In the genomic region with DNA sequence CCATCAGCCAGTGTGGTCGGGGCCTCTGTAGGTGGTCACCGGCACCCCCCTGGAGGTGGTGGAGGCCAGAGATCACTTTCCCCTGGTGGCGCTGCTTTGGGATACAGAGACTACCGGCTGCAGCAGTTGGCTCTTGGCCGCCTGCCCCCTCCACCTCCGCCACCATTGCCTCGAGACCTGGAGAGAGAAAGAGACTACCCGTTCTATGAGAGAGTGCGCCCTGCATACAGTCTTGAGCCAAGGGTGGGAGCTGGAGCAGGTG, we compare ENCODE assay signal across 9 cellular contexts. TPM values are rescaled to one million over a fixed set of nuclear protein-coding genes. Genes with fewer than 3 reads are reported as not detected.
A peak's percentile ranks its signal among the peaks of the same experiment; 100 is the strongest.
DNase-seq lines count a peak whose midpoint lies in the region; ATAC-seq and TF ChIP-seq lines count a peak whose summit lies in the region.
"Had no signal": no experiment of that assay in that cellular context is flagged by ENCODE, and none has a peak within 500 bp of the region (broad histone marks: within the 10 kb centered on the region; RNA-seq: fewer than 3 reads in every experiment).

No MANE protein-coding gene starts in this region.

- ATAC-seq in CD4-positive, alpha-beta T cell (ENCODE audit: poor library complexity), result no peak
- ATAC-seq in GM21367 (IDR thresholded peaks at IDR 0.05; ENCODE audit: unreplicated experiment) (no peak), HG03280 (IDR thresholded peaks at IDR 0.05; ENCODE audit: unreplicated experiment) (no peak)
- ATAC-seq: left colon had no signal

- peaks cover 7% of the 10 kb centered on the region for H3K79me1 ChIP-seq in neuronal stem cell (ENCODE audit: low read depth, low read length)

- H3K4me1 ChIP-seq in neuronal stem cell (ENCODE audit: control insufficient read depth in 2 of 2, insufficient read depth in 1 of 2, low read depth in 1 of 2, low read length in 2 of 2), result peaks cover 17 to 23% of the 10 kb centered on the region in 2 donors

- H2AFZ ChIP-seq in neuronal stem cell (ENCODE audit: low read length), result peak overlapping the region; percentile 90

- no peak overlapping the region for H2BK5ac ChIP-seq in neuronal stem cell (ENCODE audit: low read length)

- no peaks in the 10 kb centered on the region for H3K9me3 Mint-ChIP-seq in CD4-positive, alpha-beta T cell

- CTCF ChIA-PET in CD4-positive, alpha-beta T cell (lab: Charles Lee), result interaction anchor here (1.4 to 4.8 kb wide), 5 partner anchors 68 to 132 kb away, joined by 7 to 62 read pairs (median 11); a partner anchor contains a TSS

- no peak overlapping the region for H2BK15ac ChIP-seq in neuronal stem cell (ENCODE audit: low read length)

- no peak overlapping the region for H3K18ac ChIP-seq in neuronal stem cell (ENCODE audit: low read length)

- H3K27ac ChIP-seq in CD4-positive, alpha-beta T cell (ENCODE audit: low read depth, low read length), result peak overlapping the region; percentile 98
- H3K27ac ChIP-seq in KOPT-K1 (ENCODE audit: low read depth, low read length, poor library complexity, severe bottlenecking) (peak overlapping the region; percentile 96), neuronal stem cell (replicated peaks; ENCODE audit: low read length) (no peak overlapping the region)

- H3K36me3 Mint-ChIP-seq in CD4-positive, alpha-beta T cell (ENCODE audit: low read depth), result peaks cover 56% of the 10 kb centered on the region

- peak overlapping the region; percentile 83 for H3K9ac ChIP-seq in neuronal stem cell (ENCODE audit: low read depth, low read length, poor library complexity)

- H3K4me2 ChIP-seq in neuronal stem cell (ENCODE audit: insufficient read depth, low read length, poor library complexity, severe bottlenecking), result peak overlapping the region; percentile 69

- H3K27me3 Mint-ChIP-seq in CD4-positive, alpha-beta T cell, result no peaks in the 10 kb centered on the region

- H2BK120ac ChIP-seq in neuronal stem cell (ENCODE audit: low read depth, low read length), result no peak overlapping the region

- H4K91ac ChIP-seq in neuronal stem cell (ENCODE audit: low read depth, low read length, poor library complexity), result no peak overlapping the region

- POLR2A ChIA-PET in CD4-positive, alpha-beta T cell (lab: Charles Lee), result interaction anchor here (1.2 to 7.9 kb wide), 9 partner anchors 9 to 792 kb away, joined by 6 to 199 read pairs (median 25); a partner anchor contains a TSS

- TF ChIP-seq CTCF in CD4-positive, alpha-beta T cell (IDR thresholded peaks at IDR 0.05), result no peak
- no peak for TF ChIP-seq CTCF in epithelial cell of proximal tubule (conservative IDR thresholded peaks at IDR 0.05; ENCODE audit: low read depth, low read length)

- no peak overlapping the region for H3K4ac ChIP-seq in neuronal stem cell (ENCODE audit: low read length)

- no peak for DNase-seq in CD4-positive, alpha-beta T cell
- DNase-seq in epithelial cell of proximal tubule (ENCODE audit: low read depth) (no peak), neuronal stem cell (ENCODE audit: low spot score) (no peak), NCI-H524 treated with DMSO at 0.1 percent for 48 hours (lab: John Stamatoyannopoulos, UW) (no peak), NCI-H2081 treated with DMSO at 0.1 percent for 48 hours (lab: John Stamatoyannopoulos, UW) (no peak)

- intact Hi-C loops in CD4-positive, alpha-beta T cell (cut with DNase I, micrococcal nuclease), result loop anchor here in 1 of 2 experiments (10.0 kb wide), 1 partner anchor 625 kb away; a partner anchor contains a TSS

- H3K27ac Mint-ChIP-seq in CD4-positive, alpha-beta T cell, result no peak overlapping the region

- no peak overlapping the region for H2AK5ac ChIP-seq in neuronal stem cell (ENCODE audit: low read depth, low read length)

- no peak overlapping the region for H2BK12ac ChIP-seq in neuronal stem cell (ENCODE audit: low read length)

- peak overlapping the region; percentile 95 for H3K4me3 ChIP-seq in epithelial cell of proximal tubule (ENCODE audit: low read depth, low read length)
- peak overlapping the region; percentile 92 to 97 for H3K4me3 ChIP-seq in neuronal stem cell (ENCODE audit: low read length in 2 of 2)

- no peak overlapping the region for H3K4me3 Mint-ChIP-seq in CD4-positive, alpha-beta T cell

- H3K36me3 ChIP-seq in KOPT-K1 (ENCODE audit: insufficient read depth, low read length), result peaks cover 53% of the 10 kb centered on the region
- peaks cover 16 to 52% of the 10 kb centered on the region in 2 donors for H3K36me3 ChIP-seq in neuronal stem cell (replicated peaks in 1 of 2; ENCODE audit: control insufficient read depth in 2 of 2, insufficient read depth in 2 of 2, low read length in 2 of 2)

- WGBS in neuronal stem cell (ENCODE audit: extremely low coverage in 2 of 2, insufficient read length in 2 of 2, insufficient replicate concordance in 1 of 2), 2 donors, result no CpG with 5 or more reads among the region's 9 CpGs

- H3K14ac ChIP-seq in neuronal stem cell (ENCODE audit: low read length), result no peak overlapping the region

- H3K9me3 ChIP-seq in CD4-positive, alpha-beta T cell (ENCODE audit: control insufficient read depth, low read length), result no peaks in the 10 kb centered on the region
- H3K9me3 ChIP-seq in KOPT-K1 (ENCODE audit: insufficient read depth, low read length, poor library complexity, severe bottlenecking) (no peaks in the 10 kb centered on the region), neuronal stem cell (replicated peaks in 1 of 2; ENCODE audit: control insufficient read depth in 2 of 2, insufficient read depth in 1 of 2, low read depth in 1 of 2, low read length in 2 of 2) (no peaks in the 10 kb centered on the region)

- peaks cover 71% of the 10 kb centered on the region for H3K4me1 Mint-ChIP-seq in CD4-positive, alpha-beta T cell (ENCODE audit: low read depth)

- H4K8ac ChIP-seq in neuronal stem cell (ENCODE audit: low read depth, low read length), result no peak overlapping the region

- H3K27me3 ChIP-seq in CD4-positive, alpha-beta T cell (ENCODE audit: control insufficient read depth, insufficient read depth, low read length), result no peaks in the 10 kb centered on the region
- H3K27me3 ChIP-seq in neuronal stem cell (ENCODE audit: control insufficient read depth in 3 of 3, insufficient read depth in 3 of 3, low read depth in 1 of 3, low read length in 3 of 3), result no peaks in the 10 kb centered on the region

- H3K23ac ChIP-seq in neuronal stem cell (ENCODE audit: low read depth, low read length, poor library complexity), result peak overlapping the region; percentile 66

RNA-seq across cellular contexts. Expression of a gene that starts 1.0 kb away (rescaled TPM):
- 10 to 100 TPM; 49.4 to 49.7 TPM for total RNA-seq in CD4-positive, alpha-beta T cell
- total RNA-seq in epithelial cell of proximal tubule, result 19.9 and 24.2 TPM in 2 replicates
- polyA plus RNA-seq in neuronal stem cell (2013, experiment 1 of 2), result 12.3 TPM
- polyA plus RNA-seq in neuronal stem cell (2013, experiment 2 of 2), result 13.7 TPM

RNA-seq across cellular contexts. Expression of a gene that starts 50.7 kb away (rescaled TPM):
- total RNA-seq in CD4-positive, alpha-beta T cell, result not detected
- 9.2 and 12.4 TPM in 2 replicates for total RNA-seq in epithelial cell of proximal tubule
- polyA plus RNA-seq in neuronal stem cell (2013, experiment 1 of 2), result 0.63 TPM
- 0.46 TPM for polyA plus RNA-seq in neuronal stem cell (2013, experiment 2 of 2)
